Comparison of ENCODE assay signal across 21 cellular contexts in the genomic region with DNA sequence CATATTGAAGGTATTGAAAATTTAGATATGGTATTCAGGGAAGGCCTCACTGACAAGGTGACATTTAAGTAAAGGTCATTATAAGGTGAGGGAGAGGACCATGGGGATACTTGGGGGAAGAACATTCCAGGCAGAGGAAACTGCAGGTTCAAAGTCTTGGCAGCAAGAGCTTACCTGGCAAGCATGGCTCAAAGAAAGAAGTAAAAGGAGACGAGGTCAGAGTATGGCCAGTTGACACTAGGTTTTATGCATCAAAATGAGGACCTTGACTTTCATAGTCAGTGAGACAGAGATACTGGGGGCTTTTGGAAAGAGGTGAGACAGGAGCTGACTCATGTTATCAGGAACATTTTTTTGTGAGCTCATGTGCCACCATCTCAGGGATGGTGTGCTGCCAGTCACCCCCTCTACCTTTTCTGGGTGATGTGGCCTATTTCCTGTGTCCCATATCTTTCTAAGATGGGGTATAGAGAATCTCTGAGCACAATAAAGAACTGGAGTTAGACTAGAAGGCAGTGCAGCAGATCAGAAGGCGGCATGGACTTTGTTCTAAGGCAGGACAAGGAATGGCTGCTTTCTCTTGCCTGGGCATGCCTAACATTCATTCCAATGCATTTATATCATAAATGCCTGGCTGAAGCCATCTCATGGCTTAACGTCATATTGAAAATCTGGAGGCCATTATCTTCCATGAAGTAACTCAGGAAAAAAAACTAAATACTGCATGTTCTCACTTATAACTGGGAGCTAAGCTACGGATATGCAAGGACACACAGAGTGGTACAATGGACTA.
"Had no signal": no experiment of that assay in that cellular context is flagged by ENCODE, and none has a peak within 500 bp of the region (broad histone marks: within the 10 kb centered on the region; RNA-seq: fewer than 3 reads in every experiment).

No MANE protein-coding gene starts in this region.

- H3K9me3 Mint-ChIP-seq: activated CD4-positive, alpha-beta memory T cell treated with anti-CD3 and anti-CD28 coated beads for 36 hours; activated naive CD4-positive, alpha-beta T cell treated with anti-CD3 and anti-CD28 coated beads, Interleukin-2, amount 50 U/mL, for 24 hours; activated T-cell treated with anti-CD3 and anti-CD28 coated beads, Interleukin-2, amount 50 U/mL, for 4 hours; type B pancreatic cell had no signal

- H3K36me3 Mint-ChIP-seq: activated CD4-positive, alpha-beta memory T cell treated with anti-CD3 and anti-CD28 coated beads for 36 hours; activated naive CD4-positive, alpha-beta T cell treated with anti-CD3 and anti-CD28 coated beads, Interleukin-2, amount 50 U/mL, for 24 hours; brain; type B pancreatic cell had no signal

- H3K27me3 ChIP-seq: suprapubic skin had no signal

- DNase-seq: activated CD4-positive, alpha-beta memory T cell treated with anti-CD3 and anti-CD28 coated beads for 36 hours; activated CD4-positive, alpha-beta T cell treated with anti-CD3 and anti-CD28 coated beads for 36 hours; activated effector memory CD4-positive, alpha-beta T cell treated with anti-CD3 and anti-CD28 coated beads, Interleukin-2, amount 50 U/mL, for 16 hours; activated T-cell treated with anti-CD3 and anti-CD28 coated beads, Interleukin-2, amount 50 U/mL, for 4 hours; amygdala; cerebellar nuclear complex; effector CD8-positive, alpha-beta T cell; kidney glomerular epithelial cell; mesendoderm; nucleus accumbens; posterior cingulate gyrus; retina; stimulated activated CD4-positive, alpha-beta T cell treated with anti-CD3 and anti-CD28 coated beads, Interleukin-15, amount 100 ng/mL, for 24 hours; stimulated activated CD4-positive, alpha-beta T cell treated with anti-CD3 and anti-CD28 coated beads, Interleukin-4, amount 100 ng/mL, for 1 hour; stimulated activated naive CD4-positive, alpha-beta T cell; T-helper 17 cell had no signal

- H3K27me3 Mint-ChIP-seq: activated CD4-positive, alpha-beta T cell treated with anti-CD3 and anti-CD28 coated beads for 36 hours; activated naive CD4-positive, alpha-beta T cell treated with anti-CD3 and anti-CD28 coated beads, Interleukin-2, amount 50 U/mL, for 24 hours; brain; T-helper 17 cell; type B pancreatic cell had no signal

- H3K4me1 Mint-ChIP-seq: activated CD4-positive, alpha-beta T cell treated with anti-CD3 and anti-CD28 coated beads for 36 hours; activated naive CD4-positive, alpha-beta T cell treated with anti-CD3 and anti-CD28 coated beads, Interleukin-2, amount 50 U/mL, for 24 hours; brain; T-helper 17 cell had no signal

- H3K4me3 Mint-ChIP-seq: activated CD4-positive, alpha-beta memory T cell treated with anti-CD3 and anti-CD28 coated beads for 36 hours; activated CD4-positive, alpha-beta T cell treated with anti-CD3 and anti-CD28 coated beads for 36 hours; activated naive CD4-positive, alpha-beta T cell treated with anti-CD3 and anti-CD28 coated beads, Interleukin-2, amount 50 U/mL, for 24 hours; activated T-cell treated with anti-CD3 and anti-CD28 coated beads, Interleukin-2, amount 50 U/mL, for 4 hours; brain; nephron; T-helper 17 cell; type B pancreatic cell had no signal

- H3K27ac ChIP-seq: suprapubic skin had no signal

- H3K4me3 ChIP-seq: suprapubic skin had no signal

- H3K27ac Mint-ChIP-seq: activated CD4-positive, alpha-beta memory T cell treated with anti-CD3 and anti-CD28 coated beads for 36 hours; activated CD4-positive, alpha-beta T cell treated with anti-CD3 and anti-CD28 coated beads for 36 hours; activated naive CD4-positive, alpha-beta T cell treated with anti-CD3 and anti-CD28 coated beads, Interleukin-2, amount 50 U/mL, for 24 hours; brain; nephron; T-helper 17 cell; type B pancreatic cell had no signal

- H3K36me3 ChIP-seq: suprapubic skin had no signal

- H3K9me3 ChIP-seq: suprapubic skin had no signal

- ATAC-seq: activated CD4-positive, alpha-beta T cell treated with anti-CD3 and anti-CD28 coated beads for 36 hours; activated T-cell treated with anti-CD3 and anti-CD28 coated beads, Interleukin-2, amount 50 U/mL, for 4 hours; T-helper 17 cell had no signal
